Comparison of ENCODE assay signal across 2 cellular contexts in genomic region chr9:128246471-128246870, GRCh38.
TF ChIP-seq lines count a peak whose summit lies in the region.

No MANE protein-coding gene starts in this region.

TF ChIP-seq in SK-N-SH, 30 proteins besides CTCF, POLR2A, EP300 and RAD21 (continued from another document):
- TF ChIP-seq ZBTB33 (IDR thresholded peaks at IDR 0.05; ENCODE audit: borderline replicate concordance, low read depth) (no peak), NFIC (IDR thresholded peaks at IDR 0.05; ENCODE audit: borderline replicate concordance) (no peak), SIN3A (IDR thresholded peaks at IDR 0.05; ENCODE audit: borderline replicate concordance, low read depth, low read length) (no peak), TAF1 (IDR thresholded peaks at IDR 0.05; ENCODE audit: borderline replicate concordance, low read depth, low read length) (no peak), FOXJ3 (CRISPR knock-in tag; IDR thresholded peaks at IDR 0.05) (no peak), TCF12 (IDR thresholded peaks at IDR 0.05) (no peak)

TF ChIP-seq in SK-N-SH treated with all-trans-retinoic acid at 6 μM for 48 hours, 23 proteins besides CTCF, POLR2A, EP300 and RAD21 (continued from another document):
- TF ChIP-seq CSRNP3 (CRISPR knock-in tag; IDR thresholded peaks at IDR 0.05) (no peak), RARB (CRISPR knock-in tag; IDR thresholded peaks at IDR 0.05) (no peak)
TF ChIP-seq in SK-N-SH treated with all-trans-retinoic acid at 6 μM for 48 hours: peak in this region for 0.
